ENCODE assay signal across 21 cellular contexts in the genomic region with DNA sequence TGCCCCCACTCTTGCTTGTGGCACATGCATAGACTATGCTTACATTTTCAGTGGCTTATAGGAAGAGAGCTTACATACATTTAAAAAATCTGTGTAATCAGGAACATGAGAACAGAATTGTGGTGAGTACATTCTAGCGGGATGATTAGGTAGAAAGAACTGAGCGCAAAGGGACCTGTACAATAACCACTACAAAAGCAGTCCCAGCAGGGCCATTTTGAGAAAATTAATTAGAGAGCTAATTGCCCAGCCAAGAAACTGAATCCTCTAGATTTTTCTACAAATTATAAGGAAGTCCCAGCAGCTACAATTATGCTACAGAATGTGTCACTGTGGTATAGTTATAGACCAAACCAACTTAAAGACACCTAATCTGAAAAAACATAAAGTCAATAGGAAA.
"Had no signal": no experiment of that assay in that cellular context is flagged by ENCODE, and none has a peak within 500 bp of the region (broad histone marks: within the 10 kb centered on the region; RNA-seq: fewer than 3 reads in every experiment).

No MANE protein-coding gene starts in this region.

- H3K27me3 ChIP-seq: dorsolateral prefrontal cortex, esophagus muscularis mucosa, gastrocnemius medialis, heart right ventricle, spleen had no signal

- H3K4me1 Mint-ChIP-seq: neural crest cell had no signal

- ATAC-seq: gastrocnemius medialis, heart right ventricle, left lobe of liver, sciatic nerve had no signal

- H3K27me3 Mint-ChIP-seq: naive thymus-derived CD4-positive, alpha-beta T cell; type B pancreatic cell had no signal

- H3K4me1 ChIP-seq: gastrocnemius medialis, spleen had no signal

- H3K4me3 Mint-ChIP-seq: naive thymus-derived CD4-positive, alpha-beta T cell; neural crest cell; type B pancreatic cell had no signal

- H3K36me3 Mint-ChIP-seq: type B pancreatic cell had no signal

- H3K4me3 ChIP-seq: dorsolateral prefrontal cortex, esophagus muscularis mucosa, gastrocnemius medialis, heart right ventricle, spleen had no signal

- DNase-seq: cortex of kidney; dorsolateral prefrontal cortex; effector CD8-positive, alpha-beta T cell; gastrocnemius medialis; heart right ventricle; hypothalamus; islet precursor cell; mammary epithelial cell; naive thymus-derived CD4-positive, alpha-beta T cell; posterior cingulate gyrus; spleen; stimulated activated CD4-positive, alpha-beta T cell treated with anti-CD3 and anti-CD28 coated beads, Interleukin-15, amount 100 ng/mL, for 24 hours; stimulated activated CD4-positive, alpha-beta T cell treated with anti-CD3 and anti-CD28 coated beads, Interleukin-1b, Interleukin-23, amount 100 ng/mL, for 48 hours; stimulated activated CD4-positive, alpha-beta T cell treated with anti-CD3 and anti-CD28 coated beads, Interleukin-4, amount 100 ng/mL, for 4 hours; stimulated activated naive CD4-positive, alpha-beta T cell had no signal

- H3K27ac Mint-ChIP-seq: type B pancreatic cell had no signal

- H3K36me3 ChIP-seq: esophagus muscularis mucosa, gastrocnemius medialis, heart right ventricle, spleen had no signal

- H3K27ac ChIP-seq: dorsolateral prefrontal cortex, epithelial cell of prostate, esophagus muscularis mucosa, gastrocnemius medialis, heart right ventricle, spleen had no signal

- H3K9me3 Mint-ChIP-seq: type B pancreatic cell had no signal

- H3K9me3 ChIP-seq: esophagus muscularis mucosa, gastrocnemius medialis, spleen had no signal
